ENCODE assay signal across 13 cellular contexts in genomic region chr1:219040291-219040690, GRCh38.
DNase-seq lines count a peak whose midpoint lies in the region; TF ChIP-seq lines count a peak whose summit lies in the region.
"Had no signal": no experiment of that assay in that cellular context is flagged by ENCODE, and none has a peak within 500 bp of the region (broad histone marks: within the 10 kb centered on the region; RNA-seq: fewer than 3 reads in every experiment).

No MANE protein-coding gene starts in this region.

- H4K8ac ChIP-seq in mesendoderm (ENCODE audit: low read depth, low read length), result no peak overlapping the region

- peak; percentile 11 for DNase-seq in NCI-H748 (lab: John Stamatoyannopoulos, UW; ENCODE audit: unreplicated experiment)
- no peak for DNase-seq in NCI-H748 treated with DMSO at 0.1 percent for 48 hours (lab: John Stamatoyannopoulos, UW)
- DNase-seq in brain microvascular endothelial cell, result no peak
- DNase-seq in mesendoderm, result peak; percentile 5
- DNase-seq in testis, result no peak
- no peak for DNase-seq in ecto neural progenitor cell (ENCODE audit: low spot score)
- DNase-seq in MV-4-11 (lab: John Stamatoyannopoulos, UW), result no peak
- DNase-seq in mucosa of gallbladder (ENCODE audit: low spot score), result no peak
- DNase-seq: Caco-2; CD8-positive, alpha-beta T cell; DND-41; GDM1 had no signal

- H3K79me2 ChIP-seq in mesendoderm (ENCODE audit: control insufficient read depth, insufficient read depth, low read length), result no peaks in the 10 kb centered on the region

- no CpG with 5 or more reads among the region's 5 CpGs for WGBS in mesendoderm (ENCODE audit: extremely low coverage, insufficient coverage, low lambda C conversion rate)
- WGBS in testis, 2 donors, result 72 to 79% methylated on average over 5 of the region's 5 CpGs

- no peaks in the 10 kb centered on the region for H3K79me1 ChIP-seq in mesendoderm (ENCODE audit: low read length)

- H2BK5ac ChIP-seq in mesendoderm (ENCODE audit: low read length), result no peak overlapping the region

- no peak overlapping the region for H3K4me2 ChIP-seq in mesendoderm (ENCODE audit: low read length)

- H3K27ac ChIP-seq in brain microvascular endothelial cell (peak overlapping the region; percentile 84), mesendoderm (ENCODE audit: low read depth, low read length) (no peak overlapping the region), testis (peak overlapping the region; percentile 19 to 42)
- H3K27ac ChIP-seq: 22Rv1 had no signal

- H3K4ac ChIP-seq in mesendoderm (ENCODE audit: low read depth, low read length), result no peak overlapping the region

- no peak overlapping the region for H4K5ac ChIP-seq in mesendoderm (ENCODE audit: low read length)

- TF ChIP-seq POLR2A in testis (IDR thresholded peaks at IDR 0.05), result no peak

- H3K4me3 ChIP-seq in brain microvascular endothelial cell (ENCODE audit: low read depth, low read length) (no peak overlapping the region), mesendoderm (ENCODE audit: low read length) (no peak overlapping the region), testis (no peak overlapping the region)

- no peaks in the 10 kb centered on the region for H3K9me3 ChIP-seq in testis
- H3K9me3 ChIP-seq: Caco-2 had no signal

- no peak overlapping the region for H3K9ac ChIP-seq in mesendoderm (ENCODE audit: low read length)

- H3K56ac ChIP-seq in mesendoderm (ENCODE audit: low read length), result no peak overlapping the region

- no peak overlapping the region for H3K18ac ChIP-seq in mesendoderm (ENCODE audit: low read length)

- no peak overlapping the region for H3K23ac ChIP-seq in mesendoderm (ENCODE audit: low read length)

- intact Hi-C loops in testis (cut with DNase I; ENCODE audit: low total_unique reads), result no loop called here

- TF ChIP-seq CTCF in brain microvascular endothelial cell (IDR thresholded peaks at IDR 0.05; ENCODE audit: low read depth, low read length, missing control alignments) (no peak), testis (IDR thresholded peaks at IDR 0.05) (no peak)

- H3K36me3 ChIP-seq in brain microvascular endothelial cell (replicated peaks) (no peaks in the 10 kb centered on the region), mesendoderm (ENCODE audit: control insufficient read depth, insufficient read depth, low read length) (no peaks in the 10 kb centered on the region), testis (ENCODE audit: low read depth, missing control alignments) (no peaks in the 10 kb centered on the region)

- no peak overlapping the region for H2BK15ac ChIP-seq in mesendoderm (replicated peaks; ENCODE audit: low read depth)

- H3K4me1 ChIP-seq in mesendoderm (ENCODE audit: control insufficient read depth, low read depth, low read length) (no peaks in the 10 kb centered on the region), testis (peaks cover 3% of the 10 kb centered on the region)

- no peak overlapping the region for H2BK120ac ChIP-seq in mesendoderm (ENCODE audit: low read depth, low read length)

- in situ Hi-C loops in brain microvascular endothelial cell (cut with HindIII; ENCODE audit: low pct_ligation_motif_present, low sequenced_read_pairs), result no loop called here

- H3K27me3 ChIP-seq in brain microvascular endothelial cell (replicated peaks) (no peaks in the 10 kb centered on the region), mesendoderm (ENCODE audit: insufficient read depth, low read length, poor library complexity) (no peaks in the 10 kb centered on the region), testis (no peaks in the 10 kb centered on the region)

- H2AK5ac ChIP-seq in mesendoderm (ENCODE audit: low read length), result no peak overlapping the region

Comparison
In these comparisons a context has a peak if more than half of its experiments do, and no peak if none do; other contexts are left out.
1. DNase-seq: peak in NCI-H748 (single experiment) and mesendoderm (single experiment); none in NCI-H748 treated with DMSO at 0.1 percent for 48 hours (single experiment), brain microvascular endothelial cell (single experiment), testis (single experiment), ecto neural progenitor cell (single experiment), MV-4-11 (single experiment) and mucosa of gallbladder (single experiment).